ENCODE assay signal across 16 cellular contexts in genomic region chr1:158806909-158807601, GRCh38. TPM values are rescaled to one million over a fixed set of nuclear protein-coding genes. Genes with fewer than 3 reads are reported as not detected.
A peak's percentile ranks its signal among the peaks of the same experiment; 100 is the strongest.
DNase-seq lines count a peak whose midpoint lies in the region; TF ChIP-seq lines count a peak whose summit lies in the region.
"Had no signal": no experiment of that assay in that cellular context is flagged by ENCODE, and none has a peak within 500 bp of the region (broad histone marks: within the 10 kb centered on the region; RNA-seq: fewer than 3 reads in every experiment).

No MANE protein-coding gene starts in this region.

- H3K4me1 Mint-ChIP-seq in dendritic cell treated with granulocyte-macrophage colony-stimulating factor and Interleukin-4, amounts not matched to agents 40 ng/mL and 50 ng/mL, for 4 days (ENCODE audit: low read depth), result peaks cover 82% of the 10 kb centered on the region
- H3K4me1 Mint-ChIP-seq in mesothelial cell of epicardium, result peaks cover 16% of the 10 kb centered on the region
- no peaks in the 10 kb centered on the region for H3K4me1 Mint-ChIP-seq in activated naive CD4-positive, alpha-beta T cell treated with anti-CD3 and anti-CD28 coated beads, Interleukin-2, amount 10 ng/mL, durations not matched to agents 7 days and 5 days
- H3K4me1 Mint-ChIP-seq: GM23338 had no signal

- DNase-seq in NCI-H226 (peak; percentile 6), mesothelial cell of epicardium (ENCODE audit: low spot score in 2 of 2, unreplicated experiment in 2 of 2) (no peak), esophagus squamous epithelium (lab: John Stamatoyannopoulos, UW) (no peak), NCI-H2029 (lab: John Stamatoyannopoulos, UW) (no peak)
- DNase-seq in activated effector memory CD4-positive, alpha-beta T cell treated with Interleukin-2 at 50 U/mL for 16 hours, result no peak
- DNase-seq in activated naive CD4-positive, alpha-beta T cell treated with anti-CD3 and anti-CD28 coated beads, Interleukin-2, amount 10 ng/mL, durations not matched to agents 7 days and 5 days, result no peak
- DNase-seq: CD8-positive, alpha-beta T cell; COR-L47; DMS153; DMS79 treated with DMSO at 0.1 percent for 48 hours; EL; H7 had no signal

- no peak overlapping the region for H3K4me3 ChIP-seq in esophagus squamous epithelium
- H3K4me3 ChIP-seq: A549, GM23338 had no signal

- H3K36me3 Mint-ChIP-seq in dendritic cell treated with granulocyte-macrophage colony-stimulating factor and Interleukin-4, amounts not matched to agents 40 ng/mL and 50 ng/mL, for 4 days (ENCODE audit: low read depth), result no peaks in the 10 kb centered on the region
- H3K36me3 Mint-ChIP-seq in mesothelial cell of epicardium, result no peaks in the 10 kb centered on the region
- no peaks in the 10 kb centered on the region for H3K36me3 Mint-ChIP-seq in activated naive CD4-positive, alpha-beta T cell treated with anti-CD3 and anti-CD28 coated beads, Interleukin-2, amount 10 ng/mL, durations not matched to agents 7 days and 5 days
- H3K36me3 Mint-ChIP-seq: CD8-positive, alpha-beta T cell had no signal

- 44 to 71% methylated on average over 5 to 6 of the region's 6 CpGs for WGBS in esophagus squamous epithelium, 2 donors

- H3K4me3 Mint-ChIP-seq in dendritic cell treated with granulocyte-macrophage colony-stimulating factor and Interleukin-4, amounts not matched to agents 40 ng/mL and 50 ng/mL, for 4 days, result no peak overlapping the region
- no peak overlapping the region for H3K4me3 Mint-ChIP-seq in mesothelial cell of epicardium
- H3K4me3 Mint-ChIP-seq in activated naive CD4-positive, alpha-beta T cell treated with anti-CD3 and anti-CD28 coated beads, Interleukin-2, amount 10 ng/mL, durations not matched to agents 7 days and 5 days, result no peak overlapping the region
- H3K4me3 Mint-ChIP-seq: CD14-positive monocyte; CD8-positive, alpha-beta T cell; GM23338 had no signal

- H3K27ac Mint-ChIP-seq in dendritic cell treated with granulocyte-macrophage colony-stimulating factor and Interleukin-4, amounts not matched to agents 40 ng/mL and 50 ng/mL, for 4 days, result peak overlapping the region; percentile 22
- peak overlapping the region; percentile 86 for H3K27ac Mint-ChIP-seq in mesothelial cell of epicardium
- H3K27ac Mint-ChIP-seq in activated naive CD4-positive, alpha-beta T cell treated with anti-CD3 and anti-CD28 coated beads, Interleukin-2, amount 10 ng/mL, durations not matched to agents 7 days and 5 days, result no peak overlapping the region
- H3K27ac Mint-ChIP-seq: CD8-positive, alpha-beta T cell; GM23338 had no signal

- no peaks in the 10 kb centered on the region for H3K36me3 ChIP-seq in esophagus squamous epithelium

- H3K27me3 Mint-ChIP-seq in dendritic cell treated with granulocyte-macrophage colony-stimulating factor and Interleukin-4, amounts not matched to agents 40 ng/mL and 50 ng/mL, for 4 days, result no peaks in the 10 kb centered on the region
- peaks cover 11% of the 10 kb centered on the region for H3K27me3 Mint-ChIP-seq in mesothelial cell of epicardium (ENCODE audit: low read depth)
- peaks cover 14% of the 10 kb centered on the region for H3K27me3 Mint-ChIP-seq in activated naive CD4-positive, alpha-beta T cell treated with anti-CD3 and anti-CD28 coated beads, Interleukin-2, amount 10 ng/mL, durations not matched to agents 7 days and 5 days

- CTCF ChIA-PET in activated naive CD4-positive, alpha-beta T cell treated with anti-CD3 and anti-CD28 coated beads, Interleukin-2, amount 10 ng/mL, durations not matched to agents 7 days and 5 days (lab: Charles Lee), result interaction anchor here (1.2 kb wide), 1 partner anchor 11 kb away, joined by 3 read pairs; no protein-coding TSS in a partner anchor

- no peaks in the 10 kb centered on the region for H3K9me3 Mint-ChIP-seq in dendritic cell treated with granulocyte-macrophage colony-stimulating factor and Interleukin-4, amounts not matched to agents 40 ng/mL and 50 ng/mL, for 4 days
- no peaks in the 10 kb centered on the region for H3K9me3 Mint-ChIP-seq in mesothelial cell of epicardium
- H3K9me3 Mint-ChIP-seq in activated naive CD4-positive, alpha-beta T cell treated with anti-CD3 and anti-CD28 coated beads, Interleukin-2, amount 10 ng/mL, durations not matched to agents 7 days and 5 days, result no peaks in the 10 kb centered on the region
- H3K9me3 Mint-ChIP-seq: CD14-positive monocyte; CD8-positive, alpha-beta T cell; GM23338 had no signal

- no peak for TF ChIP-seq POLR2A in esophagus squamous epithelium (IDR thresholded peaks at IDR 0.05)

- no peaks in the 10 kb centered on the region for H3K4me1 ChIP-seq in esophagus squamous epithelium
- H3K4me1 ChIP-seq: A549 had no signal

- TF ChIP-seq CTCF in mesothelial cell of epicardium (IDR thresholded peaks at IDR 0.05; ENCODE audit: unreplicated experiment) (no peak), esophagus squamous epithelium (IDR thresholded peaks at IDR 0.05) (no peak)

- no peaks in the 10 kb centered on the region for H3K9me3 ChIP-seq in esophagus squamous epithelium
- H3K9me3 ChIP-seq: A549 had no signal

- H3K27ac ChIP-seq in esophagus squamous epithelium, result no peak overlapping the region
- H3K27ac ChIP-seq: A549 had no signal

- intact Hi-C loops in dendritic cell treated with granulocyte-macrophage colony-stimulating factor and Interleukin-4, amounts not matched to agents 40 ng/mL and 50 ng/mL, for 4 days (cut with micrococcal nuclease), result no loop called here
- intact Hi-C loops in esophagus squamous epithelium (cut with DNase I), result no loop called here

- no peaks in the 10 kb centered on the region for H3K27me3 ChIP-seq in esophagus squamous epithelium

RNA-seq across cellular contexts. Expression of gene MNDA, which starts 24.1 kb away (rescaled TPM):
- not detected in 3 replicates for total RNA-seq in mesothelial cell of epicardium
- 1 to 10 TPM; 1.2 to 8.0 (median 1.8) TPM for total RNA-seq in esophagus squamous epithelium
- total RNA-seq: CD8-positive, alpha-beta T cell; GM23338; H7 had no signal

RNA-seq across cellular contexts. Expression of gene OR6N2, which starts 26.1 kb away (rescaled TPM):
- total RNA-seq in mesothelial cell of epicardium (not detected in 3 replicates), esophagus squamous epithelium (not detected)
- total RNA-seq: CD8-positive, alpha-beta T cell; GM23338; H7 had no signal

RNA-seq across cellular contexts. Expression of gene OR6N1, which starts 35.1 kb away (rescaled TPM):
- not detected in 3 replicates for total RNA-seq in mesothelial cell of epicardium
- not detected for total RNA-seq in esophagus squamous epithelium
- total RNA-seq: CD8-positive, alpha-beta T cell; GM23338; H7 had no signal

RNA-seq across cellular contexts. Expression of gene OR6K6, which starts 52.5 kb away (rescaled TPM):
- total RNA-seq in mesothelial cell of epicardium, result not detected in 3 replicates
- total RNA-seq in esophagus squamous epithelium, result not detected
- total RNA-seq: CD8-positive, alpha-beta T cell; GM23338; H7 had no signal
